Comparison of ENCODE assay signal across 11 cellular contexts in the genomic region with DNA sequence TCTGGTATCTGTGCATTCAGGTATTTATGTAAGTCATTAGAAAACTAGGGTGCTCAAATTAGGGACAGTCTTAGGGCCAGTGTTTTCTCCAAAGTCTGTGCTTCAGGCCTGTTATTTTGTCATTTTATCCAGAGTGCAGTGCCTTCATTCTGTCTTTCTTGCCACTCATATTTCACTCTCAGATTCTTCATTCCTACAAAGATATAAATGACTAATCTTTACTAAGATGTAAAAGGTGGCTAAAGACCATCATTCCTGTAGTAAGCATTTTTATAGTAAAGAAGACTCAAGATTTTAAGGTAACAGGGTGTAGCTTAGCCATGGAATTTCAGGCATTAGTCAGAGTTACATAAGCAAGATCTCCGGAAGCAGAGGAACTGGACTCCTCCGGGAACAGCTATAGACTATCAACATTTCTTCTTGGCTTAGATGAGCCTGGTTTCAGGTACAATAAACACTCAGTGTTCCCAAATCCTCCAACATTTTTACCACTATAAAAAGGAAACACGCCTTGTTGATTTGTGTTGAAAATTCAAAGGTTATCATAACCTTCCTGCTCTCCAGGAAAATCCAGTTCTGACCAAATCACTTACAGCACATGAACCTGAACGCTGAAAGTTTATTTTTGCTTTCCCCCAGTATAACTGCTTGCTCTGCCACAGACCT. TPM values are rescaled to one million over a fixed set of nuclear protein-coding genes. Genes with fewer than 3 reads are reported as not detected.
DNase-seq lines count a peak whose midpoint lies in the region; ATAC-seq lines count a peak whose summit lies in the region.
"Had no signal": no experiment of that assay in that cellular context is flagged by ENCODE, and none has a peak within 500 bp of the region (broad histone marks: within the 10 kb centered on the region; RNA-seq: fewer than 3 reads in every experiment).

No MANE protein-coding gene starts in this region.

- in situ Hi-C loops in ACHN (cut with HindIII; ENCODE audit: low pct_ligation_motif_present, low pct_unique_long_range_greater_than_20kb, low sequenced_read_pairs) = no loop called here

- H3K4me3 ChIP-seq in mucosa of rectum (ENCODE audit: low read length in 2 of 2) = peak overlapping the region; percentile 10 to 27

- DNase-seq in ACHN = peak; percentile 15
- peak; percentile 36 for DNase-seq in RPMI7951 (ENCODE audit: low read depth)
- DNase-seq in pons (ENCODE audit: low spot score) = no peak
- DNase-seq in SK-N-DZ (ENCODE audit: low spot score) = no peak
- DNase-seq: activated naive CD4-positive, alpha-beta T cell treated with anti-CD3 and anti-CD28 coated beads, Interleukin-2, amount 50 U/mL, for 16 hours; CD4-positive, CD25-positive, alpha-beta regulatory T cell; mesendoderm had no signal

- H3K4me1 ChIP-seq in mucosa of rectum (ENCODE audit: control insufficient read depth in 2 of 2, insufficient read depth in 2 of 2, low read length in 2 of 2) = peaks cover 12 to 31% of the 10 kb centered on the region in 2 donors

- ATAC-seq in esophagus mucosa = peak; percentile 81
- no peak for ATAC-seq in HG03442 (IDR thresholded peaks at IDR 0.05; ENCODE audit: unreplicated experiment)
- no peak for ATAC-seq in GM18502 (IDR thresholded peaks at IDR 0.05; ENCODE audit: poor library complexity, unreplicated experiment)

- H3K9ac ChIP-seq in mucosa of rectum (ENCODE audit: low read depth in 1 of 2, low read length in 2 of 2) = peak overlapping the region in 1 of 2 donors; percentile 42

- no peaks in the 10 kb centered on the region for H3K27me3 ChIP-seq in mucosa of rectum (ENCODE audit: control insufficient read depth in 2 of 2, insufficient read depth in 2 of 2, low read length in 2 of 2)

- H3K27ac ChIP-seq in mucosa of rectum (ENCODE audit: low read depth in 2 of 2, low read length in 2 of 2) = peak overlapping the region; percentile 65 to 80

- peaks cover 0 to 6% of the 10 kb centered on the region in 2 donors for H3K9me3 ChIP-seq in mucosa of rectum (ENCODE audit: control insufficient read depth in 2 of 2, low read length in 2 of 2)

- H3K36me3 ChIP-seq in mucosa of rectum (ENCODE audit: control insufficient read depth in 2 of 2, insufficient read depth in 2 of 2, low read length in 2 of 2) = no peaks in the 10 kb centered on the region

RNA-seq across cellular contexts. Expression of a gene that starts 23.8 kb away (rescaled TPM):
- total RNA-seq in RPMI7951 (2014; rRNA removed; shearing (Covaris generic)) = 25.1 and 37.7 TPM in 2 replicates
- 576 TPM for total RNA-seq in esophagus mucosa
- 13.6 and 22.3 TPM in 2 replicates for polyA plus RNA-seq in SK-N-DZ (2014; cell fraction: cytosol; rRNA removed)
- 8.4 and 12.0 TPM in 2 replicates for polyA plus RNA-seq in SK-N-DZ (2014; cell fraction: nucleus; rRNA removed)

RNA-seq across cellular contexts. Expression of a gene that starts 52.7 kb away (rescaled TPM):
- 60.2 and 62.6 TPM in 2 replicates for total RNA-seq in RPMI7951 (2014; rRNA removed; shearing (Covaris generic))
- 41.2 TPM for total RNA-seq in esophagus mucosa
- polyA plus RNA-seq in SK-N-DZ (2014; cell fraction: cytosol; rRNA removed) = 60.5 and 67.2 TPM in 2 replicates
- 59.5 and 73.1 TPM in 2 replicates for polyA plus RNA-seq in SK-N-DZ (2014; cell fraction: nucleus; rRNA removed)

Comparison
In these comparisons a context has a peak if more than half of its experiments do, and no peak if none do; other contexts are left out.
1. DNase-seq: peak in ACHN (single experiment) and RPMI7951 (single experiment); none in pons (single experiment) and SK-N-DZ (single experiment).
2. RNA of a gene that starts 23.8 kb away (total RNA-seq): 576 TPM in esophagus mucosa (single experiment); 25.1 to 37.7 TPM in RPMI7951; every median in the first group is over 10 times any median in the second.